8 cellular contexts compared by ENCODE assay signal in genomic region chr10:123009105-123009805, GRCh38. TPM values are rescaled to one million over a fixed set of nuclear protein-coding genes. Genes with fewer than 3 reads are reported as not detected.
DNase-seq lines count a peak whose midpoint lies in the region; ATAC-seq and TF ChIP-seq lines count a peak whose summit lies in the region.

No MANE protein-coding gene starts in this region.

- 0 to 1% methylated on average over 15 to 25 of the region's 34 CpGs for WGBS in testis, 2 donors

- H3K4me1 ChIP-seq in effector memory CD4-positive, alpha-beta T cell (ENCODE audit: control insufficient read depth, insufficient read depth, low read length, poor library complexity, severe bottlenecking): peaks cover 6% of the 10 kb centered on the region
- H3K4me1 ChIP-seq in mononuclear cell (ENCODE audit: insufficient read depth, low read length) (peaks cover 23% of the 10 kb centered on the region), testis (peaks cover 13% of the 10 kb centered on the region)

- TF ChIP-seq POLR2A in testis (IDR thresholded peaks at IDR 0.05): no peak

- no peaks in the 10 kb centered on the region for H3K36me3 ChIP-seq in WERI-Rb-1
- no peaks in the 10 kb centered on the region for H3K36me3 ChIP-seq in effector memory CD4-positive, alpha-beta T cell (ENCODE audit: control insufficient read depth, insufficient read depth, low read length)
- no peaks in the 10 kb centered on the region for H3K36me3 ChIP-seq in testis (ENCODE audit: low read depth, missing control alignments)

- intact Hi-C loops in testis (cut with DNase I; ENCODE audit: low total_unique reads): no loop called here

- H3K4me3 ChIP-seq in WERI-Rb-1 (ENCODE audit: low read depth, low read length) (peak overlapping the region; percentile 84), mononuclear cell (ENCODE audit: low read length) (peak overlapping the region; percentile 90), testis (peak overlapping the region; percentile 87 to 99)
- H3K4me3 ChIP-seq in effector memory CD4-positive, alpha-beta T cell (ENCODE audit: insufficient read depth, low read depth, low read length, poor library complexity, severe bottlenecking): peak overlapping the region; percentile 99

- H3K27ac ChIP-seq in WERI-Rb-1 (peak overlapping the region; percentile 67), testis (peak overlapping the region; percentile 68 to 97)
- peak overlapping the region; percentile 90 for H3K27ac ChIP-seq in effector memory CD4-positive, alpha-beta T cell (ENCODE audit: insufficient read depth, low read length, poor library complexity, severe bottlenecking)

- ATAC-seq in GM18517 (IDR thresholded peaks at IDR 0.05; ENCODE audit: unreplicated experiment) (peak; percentile 38), HG03108 (IDR thresholded peaks at IDR 0.05; ENCODE audit: unreplicated experiment) (peak; percentile 15)

- H3K27me3 ChIP-seq in WERI-Rb-1 (ENCODE audit: insufficient read depth, low read depth, severe bottlenecking) (no peaks in the 10 kb centered on the region), mononuclear cell (ENCODE audit: insufficient read depth, low read length) (no peaks in the 10 kb centered on the region), testis (no peaks in the 10 kb centered on the region)
- H3K27me3 ChIP-seq in effector memory CD4-positive, alpha-beta T cell (replicated peaks; ENCODE audit: control insufficient read depth, insufficient read depth, low read length, poor library complexity, severe bottlenecking): no peaks in the 10 kb centered on the region

- H3K9me3 ChIP-seq in WERI-Rb-1 (ENCODE audit: severe bottlenecking) (no peaks in the 10 kb centered on the region), mononuclear cell (ENCODE audit: low read depth, low read length) (no peaks in the 10 kb centered on the region), testis (no peaks in the 10 kb centered on the region)
- no peaks in the 10 kb centered on the region for H3K9me3 ChIP-seq in effector memory CD4-positive, alpha-beta T cell (ENCODE audit: control insufficient read depth, low read length)

- TF ChIP-seq CTCF in WERI-Rb-1 (IDR thresholded peaks at IDR 0.05; ENCODE audit: low read depth, low read length) (no peak), testis (IDR thresholded peaks at IDR 0.05) (no peak)

- DNase-seq in AG08395 (ENCODE audit: low spot score) (peak; percentile 8), WERI-Rb-1 (peak; percentile 8), testis (peak; percentile 36), cortex of kidney (lab: John Stamatoyannopoulos, UW) (no peak)
- no peak for DNase-seq in effector memory CD4-positive, alpha-beta T cell

RNA-seq across cellular contexts. Expression of gene ACADSB, which starts 0.4 kb away (rescaled TPM):
- total RNA-seq in mononuclear cell (6.4 TPM), testis (10 to 100 TPM; 17.3 to 19.1 TPM)
- 19.3 TPM for polyA plus RNA-seq in testis (ENCODE audit: insufficient read depth, low read depth, low replicate concordance)

RNA-seq across cellular contexts. Expression of gene IKZF5, which starts 0.7 kb away (rescaled TPM):
- total RNA-seq in mononuclear cell (37.3 TPM), testis (10 to 100 TPM; 18.8 to 21.4 TPM)
- polyA plus RNA-seq in testis (ENCODE audit: insufficient read depth, low read depth, low replicate concordance): 21.4 TPM

RNA-seq across cellular contexts. Expression of gene PSTK, which starts 29.1 kb away (rescaled TPM):
- 8.4 TPM for total RNA-seq in mononuclear cell
- total RNA-seq in testis: 10 to 100 TPM; 12.1 to 19.1 TPM
- polyA plus RNA-seq in testis (ENCODE audit: insufficient read depth, low read depth, low replicate concordance): 15.7 TPM

RNA-seq across cellular contexts. Expression of gene C10orf88, which starts 55.2 kb away (rescaled TPM):
- total RNA-seq in mononuclear cell (2.1 TPM), testis (10 to 100 TPM; 18.5 to 20.6 TPM)
- polyA plus RNA-seq in testis (ENCODE audit: insufficient read depth, low read depth, low replicate concordance): 50.8 TPM

Comparison
In these comparisons a context has a peak if more than half of its experiments do, and no peak if none do; other contexts are left out.
1. DNase-seq: peak in AG08395 (single experiment), WERI-Rb-1 (single experiment) and testis (single experiment); none in effector memory CD4-positive, alpha-beta T cell (0 of 3) and cortex of kidney (single experiment).
2. Peak in every context shown above with its lines, with median percentiles within 50 percentile points of each other: H3K27ac ChIP-seq and H3K4me3 ChIP-seq.